ENCODE assay signal across 1 cellular context in genomic region chr3:71987828-71988227, GRCh38.
TF ChIP-seq lines count a peak whose summit lies in the region.

No MANE protein-coding gene starts in this region.

TF ChIP-seq in HEK293, 187 proteins besides CTCF, POLR2A, EP300 and RAD21 (continued from another document and continues in another):
- TF ChIP-seq ZNF449 (tag by site-specific recombination; IDR thresholded peaks at IDR 0.05): peak; percentile 59; the same call in 1 of the 2 replicates
- TF ChIP-seq ZNF239 (tag by site-specific recombination; IDR thresholded peaks at IDR 0.05): no peak
- peak; percentile 33; the same call in 1 of the 2 replicates for TF ChIP-seq ZNF629 (tag by site-specific recombination; IDR thresholded peaks at IDR 0.05)
- TF ChIP-seq, protein P1, sequence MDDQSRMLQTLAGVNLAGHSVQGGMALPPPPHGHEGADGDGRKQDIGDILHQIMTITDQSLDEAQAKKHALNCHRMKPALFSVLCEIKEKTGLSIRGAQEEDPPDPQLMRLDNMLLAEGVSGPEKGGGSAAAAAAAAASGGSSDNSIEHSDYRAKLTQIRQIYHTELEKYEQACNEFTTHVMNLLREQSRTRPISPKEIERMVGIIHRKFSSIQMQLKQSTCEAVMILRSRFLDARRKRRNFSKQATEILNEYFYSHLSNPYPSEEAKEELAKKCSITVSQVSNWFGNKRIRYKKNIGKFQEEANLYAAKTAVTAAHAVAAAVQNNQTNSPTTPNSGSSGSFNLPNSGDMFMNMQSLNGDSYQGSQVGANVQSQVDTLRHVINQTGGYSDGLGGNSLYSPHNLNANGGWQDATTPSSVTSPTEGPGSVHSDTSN (CRISPR knock-in tag; IDR thresholded peaks at IDR 0.05): no peak
- no peak for TF ChIP-seq ZNF24 (tag by site-specific recombination; IDR thresholded peaks at IDR 0.05)
- TF ChIP-seq, protein P2, sequence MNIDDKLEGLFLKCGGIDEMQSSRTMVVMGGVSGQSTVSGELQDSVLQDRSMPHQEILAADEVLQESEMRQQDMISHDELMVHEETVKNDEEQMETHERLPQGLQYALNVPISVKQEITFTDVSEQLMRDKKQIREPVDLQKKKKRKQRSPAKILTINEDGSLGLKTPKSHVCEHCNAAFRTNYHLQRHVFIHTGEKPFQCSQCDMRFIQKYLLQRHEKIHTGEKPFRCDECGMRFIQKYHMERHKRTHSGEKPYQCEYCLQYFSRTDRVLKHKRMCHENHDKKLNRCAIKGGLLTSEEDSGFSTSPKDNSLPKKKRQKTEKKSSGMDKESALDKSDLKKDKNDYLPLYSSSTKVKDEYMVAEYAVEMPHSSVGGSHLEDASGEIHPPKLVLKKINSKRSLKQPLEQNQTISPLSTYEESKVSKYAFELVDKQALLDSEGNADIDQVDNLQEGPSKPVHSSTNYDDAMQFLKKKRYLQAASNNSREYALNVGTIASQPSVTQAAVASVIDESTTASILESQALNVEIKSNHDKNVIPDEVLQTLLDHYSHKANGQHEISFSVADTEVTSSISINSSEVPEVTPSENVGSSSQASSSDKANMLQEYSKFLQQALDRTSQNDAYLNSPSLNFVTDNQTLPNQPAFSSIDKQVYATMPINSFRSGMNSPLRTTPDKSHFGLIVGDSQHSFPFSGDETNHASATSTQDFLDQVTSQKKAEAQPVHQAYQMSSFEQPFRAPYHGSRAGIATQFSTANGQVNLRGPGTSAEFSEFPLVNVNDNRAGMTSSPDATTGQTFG (tag by site-specific recombination; IDR thresholded peaks at IDR 0.05; ENCODE audit: borderline replicate concordance): no peak
- TF ChIP-seq GLI4 (tag by site-specific recombination; IDR thresholded peaks at IDR 0.05): no peak
- no peak for TF ChIP-seq ZNF221 (tag by site-specific recombination; IDR thresholded peaks at IDR 0.05; ENCODE audit: borderline replicate concordance)
- no peak for TF ChIP-seq ZNF76 (tag by site-specific recombination; IDR thresholded peaks at IDR 0.05; ENCODE audit: borderline replicate concordance, low read depth)
- TF ChIP-seq, protein P3, sequence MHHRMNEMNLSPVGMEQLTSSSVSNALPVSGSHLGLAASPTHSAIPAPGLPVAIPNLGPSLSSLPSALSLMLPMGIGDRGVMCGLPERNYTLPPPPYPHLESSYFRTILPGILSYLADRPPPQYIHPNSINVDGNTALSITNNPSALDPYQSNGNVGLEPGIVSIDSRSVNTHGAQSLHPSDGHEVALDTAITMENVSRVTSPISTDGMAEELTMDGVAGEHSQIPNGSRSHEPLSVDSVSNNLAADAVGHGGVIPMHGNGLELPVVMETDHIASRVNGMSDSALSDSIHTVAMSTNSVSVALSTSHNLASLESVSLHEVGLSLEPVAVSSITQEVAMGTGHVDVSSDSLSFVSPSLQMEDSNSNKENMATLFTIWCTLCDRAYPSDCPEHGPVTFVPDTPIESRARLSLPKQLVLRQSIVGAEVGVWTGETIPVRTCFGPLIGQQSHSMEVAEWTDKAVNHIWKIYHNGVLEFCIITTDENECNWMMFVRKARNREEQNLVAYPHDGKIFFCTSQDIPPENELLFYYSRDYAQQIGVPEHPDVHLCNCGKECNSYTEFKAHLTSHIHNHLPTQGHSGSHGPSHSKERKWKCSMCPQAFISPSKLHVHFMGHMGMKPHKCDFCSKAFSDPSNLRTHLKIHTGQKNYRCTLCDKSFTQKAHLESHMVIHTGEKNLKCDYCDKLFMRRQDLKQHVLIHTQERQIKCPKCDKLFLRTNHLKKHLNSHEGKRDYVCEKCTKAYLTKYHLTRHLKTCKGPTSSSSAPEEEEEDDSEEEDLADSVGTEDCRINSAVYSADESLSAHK (tag by site-specific recombination; IDR thresholded peaks at IDR 0.05): no peak
- no peak for TF ChIP-seq GLI2 (tag by site-specific recombination; IDR thresholded peaks at IDR 0.05; ENCODE audit: borderline replicate concordance, low read depth)
- TF ChIP-seq, protein P4, sequence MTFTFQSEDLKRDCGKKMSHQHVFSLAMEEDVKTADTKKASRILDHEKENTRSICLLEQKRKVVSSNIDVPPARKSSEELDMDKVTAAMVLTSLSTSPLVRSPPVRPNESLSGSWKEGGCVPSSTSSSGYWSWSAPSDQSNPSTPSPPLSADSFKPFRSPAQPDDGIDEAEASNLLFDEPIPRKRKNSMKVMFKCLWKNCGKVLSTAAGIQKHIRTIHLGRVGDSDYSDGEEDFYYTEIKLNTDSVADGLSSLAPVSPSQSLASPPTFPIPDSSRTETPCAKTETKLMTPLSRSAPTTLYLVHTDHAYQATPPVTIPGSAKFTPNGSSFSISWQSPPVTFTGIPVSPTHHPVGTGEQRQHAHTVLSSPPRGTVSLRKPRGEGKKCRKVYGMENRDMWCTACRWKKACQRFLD (tag by site-specific recombination; IDR thresholded peaks at IDR 0.05): no peak
- no peak for TF ChIP-seq ZNF555 (tag by site-specific recombination; conservative IDR thresholded peaks at IDR 0.05)
- TF ChIP-seq ZNF529 (tag by site-specific recombination; IDR thresholded peaks at IDR 0.05; ENCODE audit: insufficient replicate concordance): no peak
- no peak for TF ChIP-seq ZNF645 (tag by site-specific recombination; IDR thresholded peaks at IDR 0.05)
- TF ChIP-seq ZSCAN30 (tag by site-specific recombination; IDR thresholded peaks at IDR 0.05): no peak
- TF ChIP-seq REPIN1 (tag by site-specific recombination; IDR thresholded peaks at IDR 0.05; ENCODE audit: low read depth): no peak
- TF ChIP-seq PRDM10 (tag by site-specific recombination; IDR thresholded peaks at IDR 0.05): peak; percentile 48
- TF ChIP-seq ZNF18 (tag by site-specific recombination; IDR thresholded peaks at IDR 0.05): no peak
- TF ChIP-seq ZNF157 (tag by site-specific recombination; IDR thresholded peaks at IDR 0.05): no peak
- no peak for TF ChIP-seq ZBTB17 (tag by site-specific recombination; IDR thresholded peaks at IDR 0.05)
- TF ChIP-seq HOXD13 (CRISPR knock-in tag; IDR thresholded peaks at IDR 0.05; ENCODE audit: borderline replicate concordance): no peak
- no peak for TF ChIP-seq ZNF596 (tag by site-specific recombination; IDR thresholded peaks at IDR 0.05)
- peak; percentile 18; the same call in 1 of the 2 replicates for TF ChIP-seq ZNF600 (tag by site-specific recombination; IDR thresholded peaks at IDR 0.05)
- TF ChIP-seq ZNF2 (tag by site-specific recombination; IDR thresholded peaks at IDR 0.05): no peak
- TF ChIP-seq, protein P5, sequence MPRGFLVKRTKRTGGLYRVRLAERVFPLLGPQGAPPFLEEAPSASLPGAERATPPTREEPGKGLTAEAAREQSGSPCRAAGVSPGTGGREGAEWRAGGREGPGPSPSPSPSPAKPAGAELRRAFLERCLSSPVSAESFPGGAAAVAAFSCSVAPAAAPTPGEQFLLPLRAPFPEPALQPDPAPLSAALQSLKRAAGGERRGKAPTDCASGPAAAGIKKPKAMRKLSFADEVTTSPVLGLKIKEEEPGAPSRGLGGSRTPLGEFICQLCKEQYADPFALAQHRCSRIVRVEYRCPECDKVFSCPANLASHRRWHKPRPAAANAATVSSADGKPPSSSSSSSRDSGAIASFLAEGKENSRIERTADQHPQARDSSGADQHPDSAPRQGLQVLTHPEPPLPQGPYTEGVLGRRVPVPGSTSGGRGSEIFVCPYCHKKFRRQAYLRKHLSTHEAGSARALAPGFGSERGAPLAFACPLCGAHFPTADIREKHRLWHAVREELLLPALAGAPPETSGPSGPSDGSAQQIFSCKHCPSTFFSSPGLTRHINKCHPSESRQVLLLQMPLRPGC (tag by site-specific recombination; IDR thresholded peaks at IDR 0.05): 0 out of 2 replicates have a peak, but pooled peaks have one; percentile 18
- TF ChIP-seq ZNF112 (tag by site-specific recombination; IDR thresholded peaks at IDR 0.05): no peak
- TF ChIP-seq ZNF175 (tag by site-specific recombination; IDR thresholded peaks at IDR 0.05): no peak
- no peak for TF ChIP-seq ZNF624 (tag by site-specific recombination; IDR thresholded peaks at IDR 0.05)
- TF ChIP-seq HIC1 (tag by site-specific recombination; IDR thresholded peaks at IDR 0.05): no peak
- peak; percentile 32 for TF ChIP-seq OSR2 (tag by site-specific recombination; IDR thresholded peaks at IDR 0.05)
- TF ChIP-seq SCRT2 (tag by site-specific recombination; IDR thresholded peaks at IDR 0.05): no peak
- TF ChIP-seq, protein P6, sequence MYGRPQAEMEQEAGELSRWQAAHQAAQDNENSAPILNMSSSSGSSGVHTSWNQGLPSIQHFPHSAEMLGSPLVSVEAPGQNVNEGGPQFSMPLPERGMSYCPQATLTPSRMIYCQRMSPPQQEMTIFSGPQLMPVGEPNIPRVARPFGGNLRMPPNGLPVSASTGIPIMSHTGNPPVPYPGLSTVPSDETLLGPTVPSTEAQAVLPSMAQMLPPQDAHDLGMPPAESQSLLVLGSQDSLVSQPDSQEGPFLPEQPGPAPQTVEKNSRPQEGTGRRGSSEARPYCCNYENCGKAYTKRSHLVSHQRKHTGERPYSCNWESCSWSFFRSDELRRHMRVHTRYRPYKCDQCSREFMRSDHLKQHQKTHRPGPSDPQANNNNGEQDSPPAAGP (tag by site-specific recombination; IDR thresholded peaks at IDR 0.05): no peak
- TF ChIP-seq ZNF610 (tag by site-specific recombination; IDR thresholded peaks at IDR 0.05; ENCODE audit: borderline replicate concordance): no peak
- TF ChIP-seq ZBTB20 (tag by site-specific recombination; IDR thresholded peaks at IDR 0.05): peak; percentile 82; the same call in 1 of the 2 replicates
- TF ChIP-seq ZNF660 (tag by site-specific recombination; IDR thresholded peaks at IDR 0.05): 0 out of 2 replicates have a peak, but pooled peaks have one; percentile 32
- TF ChIP-seq ZNF623 (tag by site-specific recombination; IDR thresholded peaks at IDR 0.05): no peak
- no peak for TF ChIP-seq ZNF19 (tag by site-specific recombination; IDR thresholded peaks at IDR 0.05; ENCODE audit: low read depth)
